In the genomic region with DNA sequence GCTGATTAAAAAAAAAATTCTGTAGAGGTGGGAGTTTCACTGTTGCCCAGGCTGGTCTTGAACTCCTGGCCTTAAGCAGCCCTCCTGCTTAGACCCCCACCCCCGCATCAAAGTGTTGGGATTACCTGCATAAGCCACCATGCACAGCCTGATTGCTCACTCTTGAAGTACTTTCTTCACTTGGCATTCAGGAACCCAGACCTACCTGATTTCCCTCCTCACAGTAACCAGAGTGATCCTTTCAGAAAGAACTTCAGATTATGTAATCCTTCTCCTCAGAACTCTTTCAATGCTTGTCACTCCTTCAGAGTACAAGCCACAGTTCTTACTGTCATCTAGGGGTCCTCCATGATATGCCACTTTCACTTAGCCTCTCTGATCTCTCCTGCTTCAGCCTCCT, we compare ENCODE assay signal across 13 cellular contexts. TPM values are rescaled to one million over a fixed set of nuclear protein-coding genes. Genes with fewer than 3 reads are reported as not detected.
A peak's percentile ranks its signal among the peaks of the same experiment; 100 is the strongest.
DNase-seq lines count a peak whose midpoint lies in the region; ATAC-seq and TF ChIP-seq lines count a peak whose summit lies in the region.
"Had no signal": no experiment of that assay in that cellular context is flagged by ENCODE, and none has a peak within 500 bp of the region (broad histone marks: within the 10 kb centered on the region; RNA-seq: fewer than 3 reads in every experiment).

No MANE protein-coding gene starts in this region.

- intact Hi-C loops in CD14-positive monocyte (cut with micrococcal nuclease), result no loop called here
- intact Hi-C loops in Right ventricle myocardium superior (cut with DNase I), result no loop called here

- H3K36me3 Mint-ChIP-seq in CD14-positive monocyte, result peaks cover 6 to 10% of the 10 kb centered on the region in 2 donors
- no peaks in the 10 kb centered on the region for H3K36me3 Mint-ChIP-seq in activated CD4-positive, alpha-beta memory T cell treated with anti-CD3 and anti-CD28 coated beads, Interleukin-2, amount 10 ng/mL, durations not matched to agents 7 days and 5 days (ENCODE audit: low read depth)
- peaks cover 7% of the 10 kb centered on the region for H3K36me3 Mint-ChIP-seq in mesothelial cell of epicardium

- H3K4me3 Mint-ChIP-seq in CD14-positive monocyte, result peak overlapping the region; percentile 99
- H3K4me3 Mint-ChIP-seq in activated CD4-positive, alpha-beta memory T cell treated with anti-CD3 and anti-CD28 coated beads, Interleukin-2, amount 10 ng/mL, durations not matched to agents 7 days and 5 days, result peak overlapping the region; percentile 98
- peak overlapping the region; percentile 25 for H3K4me3 Mint-ChIP-seq in mesothelial cell of epicardium

- peak overlapping the region; percentile 83 to 100 (median 99) for H3K27ac Mint-ChIP-seq in CD14-positive monocyte
- no peak overlapping the region for H3K27ac Mint-ChIP-seq in activated CD4-positive, alpha-beta memory T cell treated with anti-CD3 and anti-CD28 coated beads, Interleukin-2, amount 10 ng/mL, durations not matched to agents 7 days and 5 days
- no peak overlapping the region for H3K27ac Mint-ChIP-seq in mesothelial cell of epicardium

- POLR2A ChIA-PET in activated CD4-positive, alpha-beta memory T cell treated with anti-CD3 and anti-CD28 coated beads, Interleukin-2, amount 10 ng/mL, durations not matched to agents 7 days and 5 days (lab: Charles Lee), result interaction anchor here (0.9 to 1.4 kb wide), 2 partner anchors 167 to 324 kb away, joined by 3 to 6 read pairs; partner anchors contain the start of gene KPNB1

- DNase-seq in CD14-positive monocyte (ENCODE audit: low spot score) (no peak), GM12864 (ENCODE audit: low read depth) (no peak), mesothelial cell of epicardium (ENCODE audit: low spot score in 2 of 2, unreplicated experiment in 2 of 2) (no peak), glomerular visceral epithelial cell (ENCODE audit: extremely low spot score) (no peak), Right ventricle myocardium superior (no peak)
- DNase-seq in activated CD4-positive, alpha-beta memory T cell treated with anti-CD3 and anti-CD28 coated beads, Interleukin-2, amount 10 ng/mL, durations not matched to agents 7 days and 5 days, result no peak
- DNase-seq in stimulated activated CD4-positive, alpha-beta T cell treated with anti-CD3 and anti-CD28 coated beads, Interleukin-4, amount 100 ng/mL, for 4 hours, result no peak
- DNase-seq: activated effector memory CD4-positive, alpha-beta T cell treated with Interleukin-2 at 50 U/mL for 16 hours; GOT3; NCI-H1092; retina; stimulated activated CD4-positive, alpha-beta T cell treated with anti-CD3 and anti-CD28 coated beads, Interleukin-4, amount 100 ng/mL, for 24 hours had no signal

- H3K4me3 ChIP-seq in GM12864 (ENCODE audit: low read depth, low read length), result peak overlapping the region; percentile 83

- TF ChIP-seq CTCF in CD14-positive monocyte (IDR thresholded peaks at IDR 0.05) (no peak), GM12864 (IDR thresholded peaks at IDR 0.05; ENCODE audit: low read depth, low read length, missing control alignments) (no peak), mesothelial cell of epicardium (IDR thresholded peaks at IDR 0.05; ENCODE audit: unreplicated experiment) (no peak)

- CTCF ChIA-PET in activated CD4-positive, alpha-beta memory T cell treated with anti-CD3 and anti-CD28 coated beads, Interleukin-2, amount 10 ng/mL, durations not matched to agents 7 days and 5 days (lab: Charles Lee), result interaction anchor here (1.8 kb wide), 1 partner anchor 10 kb away, joined by 5 read pairs; no protein-coding TSS in a partner anchor

- H3K27me3 Mint-ChIP-seq in CD14-positive monocyte (ENCODE audit: low read depth in 3 of 3) (peaks cover 3 to 19% (median 15%) of the 10 kb centered on the region in 3 donors), mesothelial cell of epicardium (ENCODE audit: low read depth) (peaks cover 2% of the 10 kb centered on the region)
- H3K27me3 Mint-ChIP-seq in activated CD4-positive, alpha-beta memory T cell treated with anti-CD3 and anti-CD28 coated beads, Interleukin-2, amount 10 ng/mL, durations not matched to agents 7 days and 5 days, result peaks cover 17% of the 10 kb centered on the region

- ATAC-seq in Right ventricle myocardium superior (ENCODE audit: poor library complexity) (no peak), HG03457 (IDR thresholded peaks at IDR 0.05; ENCODE audit: unreplicated experiment) (no peak)

- H3K9me3 Mint-ChIP-seq in CD14-positive monocyte (peaks cover 0 to 11% (median 6%) of the 10 kb centered on the region in 7 donors), mesothelial cell of epicardium (peaks cover 6% of the 10 kb centered on the region)
- no peaks in the 10 kb centered on the region for H3K9me3 Mint-ChIP-seq in activated CD4-positive, alpha-beta memory T cell treated with anti-CD3 and anti-CD28 coated beads, Interleukin-2, amount 10 ng/mL, durations not matched to agents 7 days and 5 days

- peaks cover 18% of the 10 kb centered on the region for H3K4me1 Mint-ChIP-seq in CD14-positive monocyte
- peaks cover 22% of the 10 kb centered on the region for H3K4me1 Mint-ChIP-seq in activated CD4-positive, alpha-beta memory T cell treated with anti-CD3 and anti-CD28 coated beads, Interleukin-2, amount 10 ng/mL, durations not matched to agents 7 days and 5 days
- H3K4me1 Mint-ChIP-seq in mesothelial cell of epicardium, result peaks cover 9% of the 10 kb centered on the region

RNA-seq across cellular contexts. Expression of gene EFCAB13, which starts 1.4 kb away (rescaled TPM):
- 1 to 10 TPM; 3.5 to 5.7 TPM for polyA plus RNA-seq in CD14-positive monocyte
- total RNA-seq in activated CD4-positive, alpha-beta memory T cell treated with anti-CD3 and anti-CD28 coated beads, Interleukin-2, amount 10 ng/mL, durations not matched to agents 7 days and 5 days, result 1 to 10 TPM; 5.7 to 6.4 TPM
- total RNA-seq in mesothelial cell of epicardium (4.3 to 5.7 TPM (median 4.8 TPM) in 3 replicates), Right ventricle myocardium superior (3.0 TPM)

Comparison
In these comparisons a context has a peak if more than half of its experiments do, and no peak if none do; other contexts are left out.
1. H3K27ac Mint-ChIP-seq: peak in CD14-positive monocyte (7 of 7); none in activated CD4-positive, alpha-beta memory T cell treated with anti-CD3 and anti-CD28 coated beads, Interleukin-2, amount 10 ng/mL, durations not matched to agents 7 days and 5 days (single experiment) and mesothelial cell of epicardium (single experiment).
2. H3K4me3 Mint-ChIP-seq: peak in every context shown above with its lines; median percentile 99 in CD14-positive monocyte; 98 in activated CD4-positive, alpha-beta memory T cell treated with anti-CD3 and anti-CD28 coated beads, Interleukin-2, amount 10 ng/mL, durations not matched to agents 7 days and 5 days; 25 in mesothelial cell of epicardium.